In genomic region chr16:26027060-26027459, GRCh38 we compare ENCODE assay signal across 14 cellular contexts.
"Had no signal": no experiment of that assay in that cellular context is flagged by ENCODE, and none has a peak within 500 bp of the region (broad histone marks: within the 10 kb centered on the region; RNA-seq: fewer than 3 reads in every experiment).

No MANE protein-coding gene starts in this region.

- DNase-seq: dorsolateral prefrontal cortex; effector CD4-positive, alpha-beta T cell; immature natural killer cell; islet precursor cell; kidney glomerular epithelial cell; left colon; left ventricle myocardium superior; lower lobe of right lung; right cardiac atrium; sigmoid colon; stimulated activated CD4-positive, alpha-beta T cell treated with anti-CD3 and anti-CD28 coated beads, Interleukin-2, amount 100 ng/mL, for 24 hours; stimulated activated CD4-positive, alpha-beta T cell treated with anti-CD3 and anti-CD28 coated beads, Interleukin-4, amount 100 ng/mL, for 24 hours; stimulated activated naive CD8-positive, alpha-beta T cell treated with anti-CD3 and anti-CD28 coated beads, Interleukin-15, Interleukin-2, amounts not matched to agents 100 U/mL and 50 U/mL, for 24 hours; upper lobe of left lung had no signal
